In genomic region chr10:125896088-125896934, GRCh38 we compare ENCODE assay signal across 1 cellular context.
TF ChIP-seq lines count a peak whose summit lies in the region.

Gene FANK1, plus strand, starts transcription at chr10:125896564. Its CDS starts 79 bp downstream, at chr10:125896643.

TF ChIP-seq in GM12878, 131 proteins besides CTCF, POLR2A, EP300 and RAD21 (continued from another document):
- TF ChIP-seq NKRF (conservative IDR thresholded peaks at IDR 0.05): peak; percentile 95
- TF ChIP-seq GATAD2B (conservative IDR thresholded peaks at IDR 0.05; ENCODE audit: low read depth): peak; percentile 86
- TF ChIP-seq IKZF1 (conservative IDR thresholded peaks at IDR 0.05): peak; percentile 90
- TF ChIP-seq DPF2 (IDR thresholded peaks at IDR 0.05): peak; percentile 52; the same call in 1 of the 2 replicates
- TF ChIP-seq RUNX3 (IDR thresholded peaks at IDR 0.05; ENCODE audit: low read length): peak; percentile 44
- peak; percentile 78 for TF ChIP-seq MXI1 (IDR thresholded peaks at IDR 0.05; ENCODE audit: low read depth, low read length)
